Comparison of ENCODE assay signal across 6 cellular contexts in the genomic region with DNA sequence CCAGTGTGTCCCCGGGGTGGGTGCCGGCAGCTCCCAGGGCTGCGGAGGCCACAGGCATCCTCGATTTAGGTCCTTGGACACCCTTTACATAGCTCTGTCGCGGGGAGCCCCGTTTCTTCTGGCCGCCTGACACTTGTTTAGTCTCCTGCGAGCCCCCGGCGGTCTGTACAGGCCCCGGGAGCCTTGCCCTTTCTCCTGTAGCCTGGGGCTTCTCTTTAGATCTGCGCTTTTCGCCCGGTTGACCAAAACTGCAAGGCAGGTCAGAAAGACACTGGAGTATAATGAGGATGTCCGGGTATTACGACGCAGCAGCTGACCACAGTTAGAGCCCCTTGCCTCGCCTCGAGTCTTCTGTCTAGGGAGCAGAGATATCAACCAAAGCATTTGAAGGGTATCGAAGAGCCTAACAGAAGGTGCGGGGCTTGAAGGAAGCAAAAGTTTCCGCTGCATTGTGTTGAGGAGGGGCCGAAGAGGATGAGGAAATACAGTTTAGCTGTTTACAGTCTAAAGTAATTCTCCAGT. TPM values are rescaled to one million over a fixed set of nuclear protein-coding genes. Genes with fewer than 3 reads are reported as not detected.
A peak's percentile ranks its signal among the peaks of the same experiment; 100 is the strongest.
DNase-seq lines count a peak whose midpoint lies in the region; ATAC-seq, FAIRE-seq and TF ChIP-seq lines count a peak whose summit lies in the region.

No MANE protein-coding gene starts in this region.

- H3K36me3 ChIP-seq in subcutaneous abdominal adipose tissue (ENCODE audit: control insufficient read depth in 5 of 5, insufficient read depth in 5 of 5, low read length in 5 of 5): peaks cover 0 to 13% (median 4%) of the 10 kb centered on the region in 5 donors

- H3K27ac ChIP-seq in subcutaneous abdominal adipose tissue (ENCODE audit: low read depth, low read length): no peak overlapping the region

- H3K4me3 ChIP-seq in fibroblast of the aortic adventitia (ENCODE audit: low read depth, low read length) (peak overlapping the region; percentile 79), subcutaneous abdominal adipose tissue (ENCODE audit: low read depth in 1 of 5, low read length in 5 of 5) (peak overlapping the region; percentile 61 to 84 (median 71))

- no peak for TF ChIP-seq CTCF in fibroblast of the aortic adventitia (IDR thresholded peaks at IDR 0.05; ENCODE audit: insufficient read depth, low read length)

- no peak for FAIRE-seq in H54 (lab: Jason Lieb, UNC)

- peak; percentile 6 for ATAC-seq in GM21367 (IDR thresholded peaks at IDR 0.05; ENCODE audit: unreplicated experiment)

- no peak for TF ChIP-seq POLR2A in H54 (IDR thresholded peaks at IDR 0.05; ENCODE audit: low read depth, low read length)

- H3K9ac ChIP-seq in subcutaneous abdominal adipose tissue (ENCODE audit: low read length in 5 of 5): peak overlapping the region in 4 of 5 donors; percentile 36 to 70 (median 64)

- H3K9me3 ChIP-seq in subcutaneous abdominal adipose tissue (ENCODE audit: control insufficient read depth in 5 of 5, low read length in 5 of 5): no peaks in the 10 kb centered on the region

- peaks cover 0 to 27% (median 16%) of the 10 kb centered on the region in 5 donors for H3K4me1 ChIP-seq in subcutaneous abdominal adipose tissue (ENCODE audit: control insufficient read depth in 5 of 5, insufficient read depth in 5 of 5, low read length in 5 of 5)

- no peaks in the 10 kb centered on the region for H3K27me3 ChIP-seq in subcutaneous abdominal adipose tissue (ENCODE audit: control insufficient read depth in 5 of 5, insufficient read depth in 4 of 5, low read length in 5 of 5)

- DNase-seq in NAMALWA (ENCODE audit: low spot score) (peak; percentile 39), fibroblast of the aortic adventitia (ENCODE audit: low read depth) (no peak), H54 (ENCODE audit: insufficient read length, low spot score) (no peak), NCI-H1694 (lab: John Stamatoyannopoulos, UW) (no peak)

RNA-seq across cellular contexts. Expression of gene BRCC3, which starts 0.4 kb away (rescaled TPM):
- 8.5 and 17.4 TPM in 2 replicates for total RNA-seq in fibroblast of the aortic adventitia (ENCODE audit: low replicate concordance)

RNA-seq across cellular contexts. Expression of gene CMC4, which starts 0.8 kb away (rescaled TPM):
- total RNA-seq in fibroblast of the aortic adventitia (ENCODE audit: low replicate concordance): 15.0 and 15.3 TPM in 2 replicates

RNA-seq across cellular contexts. Expression of gene MTCP1, which starts 0.8 kb away (rescaled TPM):
- 1.6 TPM in 2 replicates for total RNA-seq in fibroblast of the aortic adventitia (ENCODE audit: low replicate concordance)

RNA-seq across cellular contexts. Expression of gene FUNDC2, which starts 45.1 kb away (rescaled TPM):
- 61.5 and 143 TPM in 2 replicates for total RNA-seq in fibroblast of the aortic adventitia (ENCODE audit: low replicate concordance)

RNA-seq across cellular contexts. Expression of gene F8, which starts 49.2 kb away (rescaled TPM):
- total RNA-seq in fibroblast of the aortic adventitia (ENCODE audit: low replicate concordance): 6.4 and 7.8 TPM in 2 replicates
